21 cellular contexts compared by ENCODE assay signal in the genomic region with DNA sequence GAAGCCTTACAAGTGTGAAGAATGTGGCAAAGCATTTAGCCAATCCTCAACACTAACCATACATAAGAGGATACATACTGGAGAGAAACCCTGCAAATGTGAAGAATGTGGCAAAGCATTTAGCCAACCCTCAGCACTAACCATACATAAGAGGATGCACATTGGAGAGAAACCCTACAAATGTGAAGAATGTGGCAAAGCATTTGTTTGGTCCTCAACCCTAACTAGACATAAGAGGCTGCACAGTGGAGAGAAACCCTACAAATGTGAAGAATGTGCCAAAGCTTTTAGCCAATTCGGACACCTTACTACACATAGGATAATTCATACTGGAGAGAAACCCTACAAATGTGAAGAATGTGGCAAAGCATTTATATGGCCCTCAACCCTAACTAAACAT. TPM values are rescaled to one million over a fixed set of nuclear protein-coding genes. Genes with fewer than 3 reads are reported as not detected.
DNase-seq lines count a peak whose midpoint lies in the region; ATAC-seq, FAIRE-seq and TF ChIP-seq lines count a peak whose summit lies in the region.
"Had no signal": no experiment of that assay in that cellular context is flagged by ENCODE, and none has a peak within 500 bp of the region (broad histone marks: within the 10 kb centered on the region; RNA-seq: fewer than 3 reads in every experiment).

No MANE protein-coding gene starts in this region.

- H3K79me2 ChIP-seq in K562 (ENCODE audit: control insufficient read depth, insufficient read depth, low read length), result no peaks in the 10 kb centered on the region

- H3K27me3 ChIP-seq in liver (ENCODE audit: control insufficient read depth in 4 of 4, insufficient read depth in 4 of 4, low read length in 3 of 4) (no peaks in the 10 kb centered on the region), right lobe of liver (no peaks in the 10 kb centered on the region), K562 (ENCODE audit: control insufficient read depth in 2 of 2, insufficient read depth in 2 of 2, low read length in 2 of 2) (no peaks in the 10 kb centered on the region)

- H3K27ac ChIP-seq in liver (ENCODE audit: low read depth in 1 of 2, low read length in 2 of 2) (no peak overlapping the region), right lobe of liver (no peak overlapping the region), K562 (ENCODE audit: extremely low read depth, low read depth, low read length) (no peak overlapping the region)
- H3K27ac ChIP-seq: 22Rv1 had no signal

- TF ChIP-seq POLR2A in right lobe of liver (IDR thresholded peaks at IDR 0.05) (no peak), K562 (conservative IDR thresholded peaks at IDR 0.05) (no peak)

- H3K36me3 Mint-ChIP-seq in endothelial cell (ENCODE audit: low read depth, unreplicated experiment), result peaks cover 30% of the 10 kb centered on the region
- H3K36me3 Mint-ChIP-seq in activated T-cell treated with anti-CD3 and anti-CD28 coated beads, Interleukin-2, amount 50 U/mL, for 72 hours (ENCODE audit: insufficient read depth in 2 of 2), result peaks cover 34 to 61% of the 10 kb centered on the region in 2 donors

- no peaks in the 10 kb centered on the region for H3K9me1 ChIP-seq in K562 (ENCODE audit: control insufficient read depth, insufficient read depth, low read length)

- no peak for ATAC-seq in right lobe of liver
- no peak for ATAC-seq in K562
- no peak for ATAC-seq in activated T-cell treated with anti-CD3 and anti-CD28 coated beads, Interleukin-2, amount 50 U/mL, for 72 hours (replicated peaks in 1 of 2)

- no peak overlapping the region for H2AFZ ChIP-seq in K562 (ENCODE audit: low read depth, low read length)

- TF ChIP-seq EP300 in K562 (IDR thresholded peaks at IDR 0.05; ENCODE audit: low read length), result no peak

- H3K4me1 Mint-ChIP-seq in endothelial cell (ENCODE audit: unreplicated experiment), result no peaks in the 10 kb centered on the region
- H3K4me1 Mint-ChIP-seq in activated T-cell treated with anti-CD3 and anti-CD28 coated beads, Interleukin-2, amount 50 U/mL, for 72 hours (ENCODE audit: low read depth), result no peaks in the 10 kb centered on the region
- H3K4me1 Mint-ChIP-seq: B cell; CD4-positive, alpha-beta memory T cell had no signal

- POLR2A ChIA-PET in K562 (lab: Yijun Ruan, JAX), result no interaction called here

- no peak overlapping the region for H3K27ac Mint-ChIP-seq in endothelial cell (ENCODE audit: unreplicated experiment)
- no peak overlapping the region for H3K27ac Mint-ChIP-seq in activated T-cell treated with anti-CD3 and anti-CD28 coated beads, Interleukin-2, amount 50 U/mL, for 72 hours
- H3K27ac Mint-ChIP-seq: B cell; CD4-positive, alpha-beta memory T cell had no signal

- TF ChIP-seq RAD21 in liver (IDR thresholded peaks at IDR 0.05) (no peak), K562 (CRISPR knock-in tag; conservative IDR thresholded peaks at IDR 0.05 in 1 of 2, IDR thresholded peaks at IDR 0.05 in 1 of 2) (no peak)

- H3K9me3 Mint-ChIP-seq in endothelial cell (ENCODE audit: unreplicated experiment), result peaks cover 26% of the 10 kb centered on the region
- H3K9me3 Mint-ChIP-seq in activated T-cell treated with anti-CD3 and anti-CD28 coated beads, Interleukin-2, amount 50 U/mL, for 72 hours, result peaks cover 10 to 21% of the 10 kb centered on the region in 2 donors

- H3K4me1 ChIP-seq in liver (ENCODE audit: control insufficient read depth in 4 of 4, insufficient read depth in 4 of 4, low read length in 3 of 4), result no peaks in the 10 kb centered on the region
- no peaks in the 10 kb centered on the region for H3K4me1 ChIP-seq in right lobe of liver
- no peaks in the 10 kb centered on the region for H3K4me1 ChIP-seq in K562 (replicated peaks in 1 of 2; ENCODE audit: control insufficient read depth in 2 of 2, insufficient read depth in 2 of 2, low read length in 2 of 2)

- WGBS in liver, result 100% methylated on average over 1 of the region's 1 CpG
- 73% methylated on average over 1 of the region's 1 CpG for WGBS in right lobe of liver (ENCODE audit: insufficient coverage, low coverage, low lambda C conversion rate, missing lambda C conversion rate)
- WGBS in K562 (ENCODE audit: insufficient coverage, low coverage, missing lambda C conversion rate), result 18% methylated on average over 1 of the region's 1 CpG

- peaks cover 16 to 46% (median 23%) of the 10 kb centered on the region in 4 donors for H3K9me3 ChIP-seq in liver (ENCODE audit: control insufficient read depth in 4 of 4, low read length in 3 of 4)
- peaks cover 0 to 13% (median 6%) of the 10 kb centered on the region in 4 donors for H3K9me3 ChIP-seq in right lobe of liver
- H3K9me3 ChIP-seq in K562 (replicated peaks; ENCODE audit: control insufficient read depth, insufficient read depth, low read depth, low read length), result peaks cover 5% of the 10 kb centered on the region; the same call in 1 of the 2 replicates

- no peak overlapping the region for H3K4me2 ChIP-seq in K562 (ENCODE audit: insufficient read depth, low read length)

- peak overlapping the region; percentile 19 for H3K4me3 Mint-ChIP-seq in endothelial cell (ENCODE audit: unreplicated experiment)
- H3K4me3 Mint-ChIP-seq in activated T-cell treated with anti-CD3 and anti-CD28 coated beads, Interleukin-2, amount 50 U/mL, for 72 hours, result no peak overlapping the region
- H3K4me3 Mint-ChIP-seq: B cell; CD4-positive, alpha-beta memory T cell had no signal

- H3K9ac ChIP-seq in liver (ENCODE audit: low read depth in 1 of 2, low read length in 2 of 2) (no peak overlapping the region), K562 (ENCODE audit: insufficient read depth in 1 of 2, low read depth in 2 of 2, low read length in 2 of 2) (no peak overlapping the region)

- H4K20me1 ChIP-seq in K562 (replicated peaks; ENCODE audit: control insufficient read depth, insufficient read depth, low read length), result no peaks in the 10 kb centered on the region

- in situ Hi-C loops in K562 (cut with MboI), result no loop called here

- TSS peak; percentile 14 for BruUV-seq in K562 (replicated peaks; lab: Mats Ljungman, UMichigan)

- no peak for FAIRE-seq in K562 (lab: Jason Lieb, UNC)
- FAIRE-seq: A204.1, G401.6, GM12892 had no signal

- intact Hi-C loops in right lobe of liver (cut with DNase I) (no loop called here), K562 (cut with micrococcal nuclease) (no loop called here)

- DNase-seq in right lobe of liver (no peak), K562 (ENCODE audit: extremely low read depth in 1 of 4, low spot score in 3 of 4) (no peak), endothelial cell (ENCODE audit: low spot score) (no peak), NCI-H226 (no peak), DMS114 treated with DMSO at 0.1 percent for 48 hours (lab: John Stamatoyannopoulos, UW; ENCODE audit: unreplicated experiment) (no peak)
- DNase-seq in activated T-cell treated with anti-CD3 and anti-CD28 coated beads, Interleukin-2, amount 50 U/mL, for 72 hours, result no peak
- DNase-seq: C1 segment of cervical spinal cord; Calu3; CD4-positive, alpha-beta memory T cell; COR-L47; DMS153; DND-41; GOT3; H7; HCEC 1CT had no signal

- CTCF ChIA-PET in K562 (lab: Yijun Ruan, JAX; ENCODE audit: low intra/inter-chr PET ratio), result no interaction called here

- TF ChIP-seq CTCF in liver (IDR thresholded peaks at IDR 0.05; ENCODE audit: low read depth, low read length, missing input control) (no peak), right lobe of liver (IDR thresholded peaks at IDR 0.05) (no peak), K562 (IDR thresholded peaks at IDR 0.05 in 2 of 3, conservative IDR thresholded peaks at IDR 0.05 in 1 of 3; ENCODE audit: insufficient read depth in 2 of 3, low read depth in 1 of 3, low read length in 3 of 3) (no peak), endothelial cell (IDR thresholded peaks at IDR 0.05; ENCODE audit: unreplicated experiment) (no peak)

- no peaks in the 10 kb centered on the region for H3K27me3 Mint-ChIP-seq in endothelial cell (ENCODE audit: unreplicated experiment)
- no peaks in the 10 kb centered on the region for H3K27me3 Mint-ChIP-seq in activated T-cell treated with anti-CD3 and anti-CD28 coated beads, Interleukin-2, amount 50 U/mL, for 72 hours (ENCODE audit: low read depth)
- H3K27me3 Mint-ChIP-seq: B cell; CD4-positive, alpha-beta memory T cell had no signal

- H3K4me3 ChIP-seq in liver (ENCODE audit: low read depth in 1 of 3, low read length in 3 of 3) (peak overlapping the region in 2 of 3 donors; percentile 21 to 36), right lobe of liver (no peak overlapping the region), K562 (no peak overlapping the region)

- peaks cover 0 to 3% (median 0%) of the 10 kb centered on the region in 4 donors for H3K36me3 ChIP-seq in liver (ENCODE audit: control insufficient read depth in 4 of 4, insufficient read depth in 3 of 4, low read depth in 1 of 4, low read length in 3 of 4)
- H3K36me3 ChIP-seq in right lobe of liver, result no peaks in the 10 kb centered on the region
- 0 out of 3 replicates have a peak, but pooled peaks cover 2% of the 10 kb centered on the region for H3K36me3 ChIP-seq in K562 (ENCODE audit: control insufficient read depth, insufficient read depth, low read length)

TF ChIP-seq in liver, 16 proteins besides CTCF, POLR2A, EP300 and RAD21:
- no peak for TF ChIP-seq HNF4A (conservative IDR thresholded peaks at IDR 0.05)

TF ChIP-seq in K562, 482 proteins besides CTCF, POLR2A, EP300 and RAD21 (continues in another document):
- TF ChIP-seq DPF2 (IDR thresholded peaks at IDR 0.05), result no peak
- TF ChIP-seq SAFB (IDR thresholded peaks at IDR 0.05; ENCODE audit: borderline replicate concordance, low read depth, low read length), result no peak

RNA-seq across cellular contexts. Expression of gene ZNF726, which starts 18.2 kb away (rescaled TPM):
- 1 to 10 TPM; 1.5 to 8.0 TPM for total RNA-seq in liver
- under 1 TPM; 0.57 to 0.68 TPM for polyA plus RNA-seq in liver
- total RNA-seq in right lobe of liver, result 1 to 10 TPM in 4 of 6 experiments, under 1 TPM in 2; 0.73 to 4.1 (median 1.9) TPM
- 26.2 and 44.7 TPM in 2 replicates for total RNA-seq in K562 (2011; cell fraction: chromatin; rRNA removed; ENCODE audit: low replicate concordance)
- 24.1 and 25.5 TPM in 2 replicates for total RNA-seq in K562 (2011; cell fraction: nucleolus; rRNA removed)
- 39.7 and 58.2 TPM in 2 replicates for total RNA-seq in K562 (2011; cell fraction: nucleoplasm; rRNA removed)
- total RNA-seq in K562 (2014; rRNA removed), result 13.4 and 16.3 TPM in 2 replicates
- total RNA-seq in K562 (2014; rRNA removed; fragmentation: Illumina TruSeq; extraction: Trizol), result 17.2 and 17.5 TPM in 2 replicates
- total RNA-seq in K562 (2015; rRNA removed; fragmentation: Illumina TruSeq; extraction: Trizol), result 14.0 and 14.6 TPM in 2 replicates
- 10.5 and 11.6 TPM in 2 replicates for total RNA-seq in K562 (2021)
- polyA plus RNA-seq in K562 (2011; rRNA removed), result 12.4 and 16.1 TPM in 2 replicates
- polyA plus RNA-seq in K562 (2011; cell fraction: cytosol; rRNA removed), result 7.7 and 12.0 TPM in 2 replicates
- 25.7 and 29.9 TPM in 2 replicates for polyA plus RNA-seq in K562 (2011; cell fraction: nucleus; rRNA removed)
- 5.4 and 19.6 TPM in 2 replicates for polyA plus RNA-seq in K562 (2012)
- polyA plus RNA-seq in K562 (2014; fragmentation: Illumina TruSeq; extraction: Trizol), result 10.3 and 10.5 TPM in 2 replicates
- 1 to 10 TPM; 8.6 to 9.0 TPM for polyA plus RNA-seq in K562 (2014; fragmentation: Nextera tagmentation; extraction: Ambion mirVana)
- 16.7 and 20.8 TPM in 2 replicates for polyA plus RNA-seq in K562 (2014; rRNA removed)
- 11.6 and 13.7 TPM in 2 replicates for polyA minus RNA-seq in K562 (2011; rRNA and poly(A)+ RNA removed)
- polyA minus RNA-seq in K562 (2011; cell fraction: cytosol; rRNA and poly(A)+ RNA removed), result 4.4 and 5.6 TPM in 2 replicates
- 18.4 and 22.4 TPM in 2 replicates for polyA minus RNA-seq in K562 (2011; cell fraction: nucleus; rRNA and poly(A)+ RNA removed)
- total RNA-seq in endothelial cell (ENCODE audit: unreplicated experiment), result 3.4 TPM
- 10 to 100 TPM; 20.5 to 25.3 TPM for total RNA-seq in activated T-cell treated with anti-CD3 and anti-CD28 coated beads, Interleukin-2, amount 50 U/mL, for 72 hours
- total RNA-seq: H7 had no signal

Comparison
In these comparisons a context has a peak if more than half of its experiments do, and no peak if none do; other contexts are left out.
1. H3K4me3 ChIP-seq: peak in liver (2 of 3); none in right lobe of liver (0 of 3) and K562 (single experiment).